Comparison of ENCODE assay signal across 1 cellular context in the genomic region with DNA sequence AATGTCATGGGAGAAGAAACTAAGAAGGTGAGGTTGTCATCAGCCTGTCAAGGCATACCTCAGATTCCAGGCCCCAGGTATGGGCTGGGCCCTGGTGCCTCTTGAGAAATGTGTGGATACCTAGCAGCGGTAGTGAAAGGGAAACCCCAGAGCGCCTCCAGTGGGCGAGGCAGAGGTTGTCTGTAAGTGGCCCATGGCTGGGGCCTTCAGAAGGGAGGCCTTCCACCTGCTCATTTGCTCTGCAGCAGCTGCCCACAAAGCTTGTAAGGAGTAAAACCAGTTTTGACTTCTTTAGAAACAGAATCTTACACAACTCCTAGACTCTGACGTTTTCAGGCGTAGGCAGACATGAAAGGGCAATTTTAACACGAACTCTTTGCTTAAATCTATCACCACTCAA.
TF ChIP-seq lines count a peak whose summit lies in the region.

No MANE protein-coding gene starts in this region.

TF ChIP-seq in H1, 55 proteins besides CTCF, POLR2A, EP300 and RAD21 (continued from another document):
- TF ChIP-seq, protein P1, sequence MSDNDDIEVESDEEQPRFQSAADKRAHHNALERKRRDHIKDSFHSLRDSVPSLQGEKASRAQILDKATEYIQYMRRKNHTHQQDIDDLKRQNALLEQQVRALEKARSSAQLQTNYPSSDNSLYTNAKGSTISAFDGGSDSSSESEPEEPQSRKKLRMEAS (IDR thresholded peaks at IDR 0.05): 0 out of 2 replicates have a peak, but pooled peaks have one; percentile 25
- 0 out of 4 replicates have a peak, but pooled peaks have one; percentile 23 to 34 for TF ChIP-seq SIN3A (conservative IDR thresholded peaks at IDR 0.05 in 1 of 2, IDR thresholded peaks at IDR 0.05 in 1 of 2; ENCODE audit: low read depth in 1 of 2, low read length in 2 of 2)
- TF ChIP-seq JUN (IDR thresholded peaks at IDR 0.05; ENCODE audit: low read depth, low read length): no peak
- TF ChIP-seq E2F6 (IDR thresholded peaks at IDR 0.05): no peak
